ENCODE assay signal across 8 cellular contexts in the genomic region with DNA sequence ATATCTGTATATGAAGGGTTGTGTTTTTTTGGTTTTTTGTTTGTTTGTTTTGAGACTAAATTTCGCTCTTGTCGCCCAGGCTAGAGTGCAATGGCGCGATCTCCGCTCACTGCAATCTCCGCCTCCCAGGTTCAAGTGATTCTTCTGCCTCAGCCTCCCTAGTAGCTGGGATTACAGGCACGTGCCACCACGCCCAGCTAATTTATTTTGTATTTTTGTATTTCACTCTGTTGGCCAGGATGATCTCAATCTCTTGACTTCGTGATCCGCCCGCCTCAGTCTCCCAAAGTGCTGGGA. TPM values are rescaled to one million over a fixed set of nuclear protein-coding genes. Genes with fewer than 3 reads are reported as not detected.
DNase-seq lines count a peak whose midpoint lies in the region; ATAC-seq and TF ChIP-seq lines count a peak whose summit lies in the region.
"Not testable (repeated sequence)": the region's sequence is repeated elsewhere in the genome, so short reads cannot be mapped to it uniquely, and the experiment has no call there.

No MANE protein-coding gene starts in this region.

- peak overlapping the region; percentile 88 to 99 (median 98) for H3K4me3 Mint-ChIP-seq in CD4-positive, CD25-positive, alpha-beta regulatory T cell
- peak overlapping the region; percentile 86 for H3K4me3 Mint-ChIP-seq in activated naive CD4-positive, alpha-beta T cell treated with anti-CD3 and anti-CD28 coated beads, Interleukin-2, amount 10 ng/mL, durations not matched to agents 7 days and 5 days
- H3K4me3 Mint-ChIP-seq in neural crest cell = peak overlapping the region; percentile 89

- H3K27ac ChIP-seq in CD4-positive, CD25-positive, alpha-beta regulatory T cell (ENCODE audit: insufficient read depth, low read length, poor library complexity, severe bottlenecking); SU-DHL-6 (ENCODE audit: low read depth, low read length); duodenal mucosa (ENCODE audit: low read depth, low read length); subcutaneous abdominal adipose tissue (ENCODE audit: low read depth, low read length): not testable (repeated sequence)
- H3K27ac ChIP-seq in hepatocyte = peak overlapping the region; percentile 92

- not testable (repeated sequence) for H3K9me3 ChIP-seq in CD4-positive, CD25-positive, alpha-beta regulatory T cell (ENCODE audit: control insufficient read depth in 2 of 2, low read length in 2 of 2); SU-DHL-6 (ENCODE audit: insufficient read depth, low read length); duodenal mucosa (ENCODE audit: control insufficient read depth in 1 of 2, low read length in 2 of 2); hepatocyte (ENCODE audit: low read depth); subcutaneous abdominal adipose tissue (ENCODE audit: control insufficient read depth in 5 of 5, low read length in 5 of 5)

- not testable (repeated sequence) for H3K27me3 ChIP-seq in CD4-positive, CD25-positive, alpha-beta regulatory T cell (ENCODE audit: control insufficient read depth, insufficient read depth, low read length); SU-DHL-6 (ENCODE audit: low read length); duodenal mucosa (ENCODE audit: control insufficient read depth in 1 of 2, insufficient read depth in 2 of 2, low read length in 2 of 2); hepatocyte; subcutaneous abdominal adipose tissue (ENCODE audit: control insufficient read depth in 5 of 5, insufficient read depth in 4 of 5, low read length in 5 of 5)

- H3K4me3 ChIP-seq in CD4-positive, CD25-positive, alpha-beta regulatory T cell (ENCODE audit: low read depth, low read length) = peak overlapping the region; percentile 89
- peak overlapping the region; percentile 99 for H3K4me3 ChIP-seq in Jurkat, Clone E6-1 (ENCODE audit: low read length)
- not testable (repeated sequence) for H3K4me3 ChIP-seq in SU-DHL-6 (ENCODE audit: insufficient read depth, low read length, poor library complexity, severe bottlenecking)
- H3K4me3 ChIP-seq in duodenal mucosa (ENCODE audit: low read depth in 1 of 2, low read length in 2 of 2) (peak overlapping the region; percentile 90 to 95), hepatocyte (peak overlapping the region; percentile 38), subcutaneous abdominal adipose tissue (ENCODE audit: low read depth in 1 of 5, low read length in 5 of 5) (peak overlapping the region in 4 of 5 donors; percentile 56 to 94 (median 85))

- H3K4me1 ChIP-seq in CD4-positive, CD25-positive, alpha-beta regulatory T cell (ENCODE audit: control insufficient read depth, insufficient read depth, low read length, poor library complexity, severe bottlenecking) = peaks cover 40% of the 10 kb centered on the region
- H3K4me1 ChIP-seq in duodenal mucosa (ENCODE audit: control insufficient read depth in 1 of 2, insufficient read depth in 2 of 2, low read length in 2 of 2) (peaks cover 22 to 27% of the 10 kb centered on the region in 2 donors), hepatocyte (ENCODE audit: insufficient read depth) (peaks cover 28% of the 10 kb centered on the region), subcutaneous abdominal adipose tissue (ENCODE audit: control insufficient read depth in 5 of 5, insufficient read depth in 5 of 5, low read length in 5 of 5) (peaks cover 6 to 31% (median 30%) of the 10 kb centered on the region in 5 donors)

- not testable (repeated sequence) for H3K36me3 ChIP-seq in CD4-positive, CD25-positive, alpha-beta regulatory T cell (ENCODE audit: control insufficient read depth, insufficient read depth, low read length); duodenal mucosa (ENCODE audit: control insufficient read depth in 1 of 2, insufficient read depth in 2 of 2, low read length in 2 of 2); hepatocyte (replicated peaks; ENCODE audit: insufficient read depth, low read depth); subcutaneous abdominal adipose tissue (ENCODE audit: control insufficient read depth in 5 of 5, insufficient read depth in 5 of 5, low read length in 5 of 5)
- peaks cover 16% of the 10 kb centered on the region for H3K36me3 ChIP-seq in SU-DHL-6 (ENCODE audit: low read length)

- peaks cover 32% of the 10 kb centered on the region for H3K79me2 ChIP-seq in SU-DHL-6 (ENCODE audit: insufficient read depth, low read length)
- peaks cover 40% of the 10 kb centered on the region for H3K79me2 ChIP-seq in hepatocyte

- H3K36me3 Mint-ChIP-seq in CD4-positive, CD25-positive, alpha-beta regulatory T cell = peaks cover 12% of the 10 kb centered on the region
- H3K36me3 Mint-ChIP-seq in activated naive CD4-positive, alpha-beta T cell treated with anti-CD3 and anti-CD28 coated beads, Interleukin-2, amount 10 ng/mL, durations not matched to agents 7 days and 5 days = peaks cover 19% of the 10 kb centered on the region
- not testable (repeated sequence) for H3K36me3 Mint-ChIP-seq in neural crest cell (ENCODE audit: low read depth)

- not testable (repeated sequence) for H3F3A ChIP-seq in SU-DHL-6 (ENCODE audit: insufficient read depth)

- H3K4me2 ChIP-seq in SU-DHL-6 (ENCODE audit: low read depth, low read length, poor library complexity, severe bottlenecking) = peak overlapping the region; percentile 94
- peak overlapping the region; percentile 75 for H3K4me2 ChIP-seq in hepatocyte

- peaks cover 22 to 49% (median 38%) of the 10 kb centered on the region in 4 donors for H3K4me1 Mint-ChIP-seq in CD4-positive, CD25-positive, alpha-beta regulatory T cell
- peaks cover 43% of the 10 kb centered on the region for H3K4me1 Mint-ChIP-seq in activated naive CD4-positive, alpha-beta T cell treated with anti-CD3 and anti-CD28 coated beads, Interleukin-2, amount 10 ng/mL, durations not matched to agents 7 days and 5 days
- peaks cover 42% of the 10 kb centered on the region for H3K4me1 Mint-ChIP-seq in neural crest cell

- H3K9me2 ChIP-seq in SU-DHL-6 (replicated peaks; ENCODE audit: insufficient read depth, low read length); hepatocyte (replicated peaks; ENCODE audit: insufficient read depth): not testable (repeated sequence)

- H3K27ac Mint-ChIP-seq in CD4-positive, CD25-positive, alpha-beta regulatory T cell = peak overlapping the region; percentile 89 to 100 (median 97)
- peak overlapping the region; percentile 97 for H3K27ac Mint-ChIP-seq in activated naive CD4-positive, alpha-beta T cell treated with anti-CD3 and anti-CD28 coated beads, Interleukin-2, amount 10 ng/mL, durations not matched to agents 7 days and 5 days
- not testable (repeated sequence) for H3K27ac Mint-ChIP-seq in neural crest cell (ENCODE audit: unreplicated experiment)

- not testable (repeated sequence) for H2AFZ ChIP-seq in SU-DHL-6 (ENCODE audit: low read depth, low read length, severe bottlenecking); hepatocyte

- H4K20me1 ChIP-seq in SU-DHL-6 (ENCODE audit: low read depth, low read length) (peaks cover 22% of the 10 kb centered on the region), hepatocyte (ENCODE audit: insufficient read depth, poor library complexity, severe bottlenecking) (peaks cover 30% of the 10 kb centered on the region)

- not testable (repeated sequence) for TF ChIP-seq CTCF in SU-DHL-6 (IDR thresholded peaks at IDR 0.05; ENCODE audit: insufficient read depth, low read length, poor library complexity, severe bottlenecking); hepatocyte (IDR thresholded peaks at IDR 0.05; ENCODE audit: poor library complexity); neural crest cell (conservative IDR thresholded peaks at IDR 0.05)

- not testable (repeated sequence) for H3K27me3 Mint-ChIP-seq in CD4-positive, CD25-positive, alpha-beta regulatory T cell; activated naive CD4-positive, alpha-beta T cell treated with anti-CD3 and anti-CD28 coated beads, Interleukin-2, amount 10 ng/mL, durations not matched to agents 7 days and 5 days; neural crest cell (ENCODE audit: low read depth)

- CTCF ChIA-PET in activated naive CD4-positive, alpha-beta T cell treated with anti-CD3 and anti-CD28 coated beads, Interleukin-2, amount 10 ng/mL, durations not matched to agents 7 days and 5 days (lab: Charles Lee) = interaction anchor here (1.9 kb wide), 1 partner anchor 11 kb away, joined by 6 read pairs; no protein-coding TSS in a partner anchor

- ATAC-seq in CD4-positive, CD25-positive, alpha-beta regulatory T cell (ENCODE audit: low read depth in 2 of 2) = not testable (repeated sequence)

- 97% methylated on average over 11 of the region's 11 CpGs for WGBS in hepatocyte (ENCODE audit: low lambda C conversion rate, missing lambda C conversion rate)

- H3K9ac ChIP-seq in SU-DHL-6 (ENCODE audit: low read length) (peak overlapping the region; percentile 88), duodenal mucosa (ENCODE audit: low read depth in 1 of 2, low read length in 2 of 2) (peak overlapping the region; percentile 53 to 56)
- H3K9ac ChIP-seq in subcutaneous abdominal adipose tissue (ENCODE audit: low read length in 5 of 5) = not testable (repeated sequence)

- not testable (repeated sequence) for DNase-seq in CD4-positive, CD25-positive, alpha-beta regulatory T cell; Jurkat, Clone E6-1 (ENCODE audit: low read depth, low spot score); activated naive CD4-positive, alpha-beta T cell treated with anti-CD3 and anti-CD28 coated beads, Interleukin-2, amount 10 ng/mL, durations not matched to agents 7 days and 5 days; hepatocyte (ENCODE audit: low spot score); neural crest cell (ENCODE audit: low read depth, low spot score)

- not testable (repeated sequence) for H3K9me3 Mint-ChIP-seq in CD4-positive, CD25-positive, alpha-beta regulatory T cell; activated naive CD4-positive, alpha-beta T cell treated with anti-CD3 and anti-CD28 coated beads, Interleukin-2, amount 10 ng/mL, durations not matched to agents 7 days and 5 days; neural crest cell

RNA-seq across cellular contexts. Expression of a gene that starts 1.4 kb away (rescaled TPM):
- total RNA-seq in CD4-positive, CD25-positive, alpha-beta regulatory T cell = 59.7 TPM
- 10 to 100 TPM in 2 of 4 donors, 1 to 10 TPM in 2; 6.1 to 11.2 (median 9.2) TPM for polyA plus RNA-seq in CD4-positive, CD25-positive, alpha-beta regulatory T cell
- polyA plus RNA-seq in Jurkat, Clone E6-1 (2012; ENCODE audit: insufficient read depth, insufficient read length) = 35.5 TPM
- total RNA-seq in hepatocyte (44.5 and 50.9 TPM in 2 replicates), neural crest cell (84.4 and 93.9 TPM in 2 replicates)
- polyA plus RNA-seq in hepatocyte = 17.9 and 28.8 TPM in 2 replicates

RNA-seq across cellular contexts. Expression of a gene that starts 45.2 kb away (rescaled TPM):
- 25.6 TPM for total RNA-seq in CD4-positive, CD25-positive, alpha-beta regulatory T cell
- 1 to 10 TPM; 4.4 to 6.4 (median 6.2) TPM for polyA plus RNA-seq in CD4-positive, CD25-positive, alpha-beta regulatory T cell
- 5.8 TPM for polyA plus RNA-seq in Jurkat, Clone E6-1 (2012; ENCODE audit: insufficient read depth, insufficient read length)
- total RNA-seq in hepatocyte (4.7 and 8.9 TPM in 2 replicates), neural crest cell (10.7 and 11.1 TPM in 2 replicates)
- 3.9 and 7.8 TPM in 2 replicates for polyA plus RNA-seq in hepatocyte
